ENCODE assay signal across 25 cellular contexts in the genomic region with DNA sequence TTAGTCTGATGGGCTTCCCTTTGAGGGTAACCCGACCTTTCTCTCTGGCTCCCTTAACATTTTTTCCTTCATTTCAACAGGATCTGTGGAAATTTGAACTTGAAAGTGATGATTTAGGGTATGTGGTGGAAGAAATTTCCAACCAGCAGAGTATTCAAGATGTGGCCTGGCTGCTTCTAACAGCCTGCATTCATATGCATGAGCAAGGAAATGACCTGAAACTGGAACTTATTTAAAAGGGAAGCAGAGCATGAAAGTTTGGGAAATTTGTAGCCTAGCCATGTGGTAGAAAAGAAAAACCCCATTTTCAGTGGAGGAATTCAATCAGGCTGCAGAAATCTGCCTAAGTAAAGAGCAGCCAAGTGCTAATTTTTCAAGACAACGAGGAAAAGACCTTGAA. TPM values are rescaled to one million over a fixed set of nuclear protein-coding genes. Genes with fewer than 3 reads are reported as not detected.
DNase-seq lines count a peak whose midpoint lies in the region; ATAC-seq, FAIRE-seq and TF ChIP-seq lines count a peak whose summit lies in the region.
"Had no signal": no experiment of that assay in that cellular context is flagged by ENCODE, and none has a peak within 500 bp of the region (broad histone marks: within the 10 kb centered on the region; RNA-seq: fewer than 3 reads in every experiment).

No MANE protein-coding gene starts in this region.

- FAIRE-seq in HepG2 (lab: Jason Lieb, UNC), result no peak
- no peak for FAIRE-seq in pancreas (lab: Jason Lieb, UNC)
- FAIRE-seq: A204.1, D721Med, GM19239, H54, HTR-8/SVneo had no signal

- H3K9me2 ChIP-seq in Karpas-422 (replicated peaks; ENCODE audit: insufficient read depth, low read length), result no peaks in the 10 kb centered on the region

- H3K9ac ChIP-seq in HepG2 (ENCODE audit: insufficient read depth, low read depth, low read length) (no peak overlapping the region), Karpas-422 (ENCODE audit: low read length) (no peak overlapping the region)
- H3K9ac ChIP-seq: BLaER1 treated with 17β-estradiol and CSF1 and Interleukin-3, amounts not matched to agents 10 nM and 100 nM had no signal

- H3K4me1 ChIP-seq in HepG2 (ENCODE audit: insufficient read depth, low read length) (peaks cover 11% of the 10 kb centered on the region), right lobe of liver (no peaks in the 10 kb centered on the region), pancreas (no peaks in the 10 kb centered on the region), Karpas-422 (ENCODE audit: low read length) (no peaks in the 10 kb centered on the region)
- H3K4me1 ChIP-seq: BLaER1 treated with 17β-estradiol and CSF1 and Interleukin-3, amounts not matched to agents 10 nM and 100 nM; SJSA1 had no signal

- H3K79me2 ChIP-seq in HepG2 (ENCODE audit: insufficient read depth, low read length) (no peaks in the 10 kb centered on the region), Karpas-422 (ENCODE audit: low read length) (no peaks in the 10 kb centered on the region)

- H3K27ac ChIP-seq in HepG2 (ENCODE audit: extremely low read length, insufficient read depth, low read length) (no peak overlapping the region), right lobe of liver (no peak overlapping the region), pancreas (no peak overlapping the region), Karpas-422 (ENCODE audit: low read length) (no peak overlapping the region)
- H3K27ac ChIP-seq: BLaER1 treated with 17β-estradiol and CSF1 and Interleukin-3, amounts not matched to agents 10 nM and 100 nM; SJSA1 had no signal

- CTCF ChIA-PET in HepG2 (lab: Yijun Ruan, JAX; ENCODE audit: low intra/inter-chr PET ratio, low total read pairs), result no interaction called here

- H3K4me2 ChIP-seq in HepG2 (ENCODE audit: low read depth, low read length) (no peak overlapping the region), Karpas-422 (ENCODE audit: low read depth, low read length, poor library complexity, severe bottlenecking) (no peak overlapping the region)
- H3K4me2 ChIP-seq: BLaER1 treated with 17β-estradiol and CSF1 and Interleukin-3, amounts not matched to agents 10 nM and 100 nM had no signal

- H2AFZ ChIP-seq in HepG2 (ENCODE audit: low read length), result no peak overlapping the region
- no peak overlapping the region for H2AFZ ChIP-seq in Karpas-422 (ENCODE audit: low read length)

- ATAC-seq in HepG2 (no peak), right lobe of liver (no peak), pancreas (no peak)

- H3K36me3 ChIP-seq in HepG2 (replicated peaks in 1 of 2; ENCODE audit: control insufficient read depth in 1 of 2, insufficient read depth in 2 of 2, low read length in 2 of 2) (no peaks in the 10 kb centered on the region), right lobe of liver (no peaks in the 10 kb centered on the region), pancreas (no peaks in the 10 kb centered on the region), Karpas-422 (ENCODE audit: insufficient read depth, low read length) (peaks cover 2% of the 10 kb centered on the region; the same call in 1 of the 2 replicates)
- H3K36me3 ChIP-seq: MG63, SJSA1 had no signal

- TF ChIP-seq POLR2A in HepG2 (IDR thresholded peaks at IDR 0.05; ENCODE audit: insufficient read depth in 1 of 2, low read depth in 2 of 2, low read length in 2 of 2), result no peak
- no peak for TF ChIP-seq POLR2A in right lobe of liver (IDR thresholded peaks at IDR 0.05)

- no peak overlapping the region for H3K4me3 ChIP-seq in HepG2 (replicated peaks in 1 of 3; ENCODE audit: insufficient read depth in 1 of 3, low read depth in 2 of 3, low read length in 3 of 3)
- H3K4me3 ChIP-seq in right lobe of liver, result no peak overlapping the region
- no peak overlapping the region for H3K4me3 ChIP-seq in fibroblast of pulmonary artery (replicated peaks; ENCODE audit: low read depth, low read length)
- H3K4me3 ChIP-seq in pancreas, result no peak overlapping the region
- H3K4me3 ChIP-seq in Karpas-422 (ENCODE audit: low read length), result no peak overlapping the region
- H3K4me3 ChIP-seq: MG63, SJSA1 had no signal

- intact Hi-C loops in HepG2 (cut with micrococcal nuclease; ENCODE audit: unreplicated experiment) (no loop called here), right lobe of liver (cut with DNase I) (no loop called here), pancreas (cut with DNase I) (no loop called here)

- no peak for DNase-seq in HepG2 (ENCODE audit: low spot score)
- no peak for DNase-seq in right lobe of liver
- DNase-seq in astrocyte of the hippocampus (ENCODE audit: low read depth, low spot score), result peak; percentile 5
- DNase-seq in fibroblast of pulmonary artery (ENCODE audit: low read depth), result peak; percentile 4
- no peak for DNase-seq in NCI-H2196 (lab: John Stamatoyannopoulos, UW; ENCODE audit: unreplicated experiment)
- DNase-seq in pancreas, result no peak
- no peak for DNase-seq in Karpas-422
- DNase-seq: CD4-positive, alpha-beta T cell; KBM-7; MG63; NCI-H1105 treated with DMSO at 0.1 percent for 48 hours; NCI-H146; NCI-H1930; NCI-H226; NCI-H510A; NCI-H774; Right ventricle myocardium superior; RPMI8226 had no signal

- POLR2A ChIA-PET in HepG2 (lab: Yijun Ruan, JAX), result no interaction called here

- H3K9me3 ChIP-seq in HepG2 (ENCODE audit: low read length), result peaks cover 10% of the 10 kb centered on the region
- H3K9me3 ChIP-seq in right lobe of liver, result peaks cover 0 to 3% (median 0%) of the 10 kb centered on the region in 4 donors
- peaks cover 0 to 8% (median 0%) of the 10 kb centered on the region in 4 donors for H3K9me3 ChIP-seq in pancreas
- no peaks in the 10 kb centered on the region; the same call in 1 of the 2 replicates for H3K9me3 ChIP-seq in Karpas-422 (ENCODE audit: low read length)
- H3K9me3 ChIP-seq: MG63, SJSA1 had no signal

- TF ChIP-seq CTCF in HepG2 (CRISPR knock-in tag; IDR thresholded peaks at IDR 0.05), result no peak
- no peak for TF ChIP-seq CTCF in right lobe of liver (IDR thresholded peaks at IDR 0.05)
- no peak for TF ChIP-seq CTCF in fibroblast of pulmonary artery (IDR thresholded peaks at IDR 0.05; ENCODE audit: low read length, missing control alignments)
- no peak for TF ChIP-seq CTCF in pancreas (IDR thresholded peaks at IDR 0.05)

- in situ Hi-C loops in HepG2 (cut with HindIII; ENCODE audit: extremely low pct_ligation_motif_present, low pct_unique_long_range_greater_than_20kb), result no loop called here

- no peak for TF ChIP-seq EP300 in HepG2 (IDR thresholded peaks at IDR 0.05; ENCODE audit: low read depth in 2 of 2, low read length in 2 of 2)
- no peak for TF ChIP-seq EP300 in HepG2 (CRISPR knock-in tag; IDR thresholded peaks at IDR 0.05; ENCODE audit: borderline replicate concordance)

- H3K27me3 ChIP-seq in HepG2 (ENCODE audit: control insufficient read depth in 1 of 2, insufficient read depth in 2 of 2, low read length in 2 of 2), result no peaks in the 10 kb centered on the region
- H3K27me3 ChIP-seq in right lobe of liver, result no peaks in the 10 kb centered on the region
- no peaks in the 10 kb centered on the region for H3K27me3 ChIP-seq in pancreas
- no peaks in the 10 kb centered on the region for H3K27me3 ChIP-seq in Karpas-422 (ENCODE audit: low read length)
- H3K27me3 ChIP-seq: BLaER1 treated with 17β-estradiol and CSF1 and Interleukin-3, amounts not matched to agents 10 nM and 100 nM; MG63; SJSA1 had no signal

- WGBS in HepG2 (ENCODE audit: low lambda C conversion rate), result 50% methylated on average over 2 of the region's 2 CpGs
- WGBS in right lobe of liver (ENCODE audit: insufficient coverage, low coverage, low lambda C conversion rate, missing lambda C conversion rate), result 71% methylated on average over 1 of the region's 2 CpGs
- 89 to 90% methylated on average over 2 of the region's 2 CpGs for WGBS in pancreas, 2 donors

- no peak for TF ChIP-seq RAD21 in HepG2 (CRISPR knock-in tag; IDR thresholded peaks at IDR 0.05)

- no TSS peak for BruUV-seq in HepG2 (replicated peaks; lab: Mats Ljungman, UMichigan)

- H4K20me1 ChIP-seq in HepG2 (ENCODE audit: insufficient read depth, low read length) (no peaks in the 10 kb centered on the region), Karpas-422 (ENCODE audit: insufficient read depth, low read depth, low read length) (no peaks in the 10 kb centered on the region)
- H4K20me1 ChIP-seq: BLaER1 treated with 17β-estradiol and CSF1 and Interleukin-3, amounts not matched to agents 10 nM and 100 nM had no signal

TF ChIP-seq in HepG2, 621 proteins besides CTCF, POLR2A, EP300 and RAD21 (continues in another document):
- TF ChIP-seq ZNF160 (CRISPR knock-in tag; IDR thresholded peaks at IDR 0.05), result no peak

RNA-seq across cellular contexts. Expression of a gene that starts 41.7 kb away (rescaled TPM):
- 18.3 and 23.6 TPM in 2 replicates for total RNA-seq in HepG2 (2016; rRNA removed; fragmentation: Illumina TruSeq; extraction: Trizol)
- total RNA-seq in HepG2 (2016; cell fraction: cytosol; rRNA removed; fragmentation: Illumina TruSeq; extraction: Trizol; ENCODE audit: low read depth), result 5.8 and 6.3 TPM in 2 replicates
- 18.0 and 23.3 TPM in 2 replicates for total RNA-seq in HepG2 (2016; cell fraction: insoluble cytoplasmic fraction; rRNA removed; fragmentation: Illumina TruSeq; extraction: Trizol)
- 8.4 and 8.7 TPM in 2 replicates for total RNA-seq in HepG2 (2016; cell fraction: membrane; rRNA removed; fragmentation: Illumina TruSeq; extraction: Trizol)
- 15.9 and 17.6 TPM in 2 replicates for total RNA-seq in HepG2 (2016; cell fraction: nucleus; rRNA removed; fragmentation: Illumina TruSeq; extraction: Trizol)
- polyA plus RNA-seq in HepG2 (2011; rRNA removed), result 14.0 and 17.8 TPM in 2 replicates
- polyA plus RNA-seq in HepG2 (2011; cell fraction: cytosol; rRNA removed), result 13.3 and 16.9 TPM in 2 replicates
- polyA plus RNA-seq in HepG2 (2011; cell fraction: nucleus; rRNA removed), result 28.7 and 38.7 TPM in 2 replicates
- polyA plus RNA-seq in HepG2 (2012), result 18.7 and 23.3 TPM in 2 replicates
- 0.63 and 0.76 TPM in 2 replicates for polyA plus RNA-seq in HepG2 (2016; cell fraction: cytosol; fragmentation: Illumina TruSeq; extraction: Trizol; ENCODE audit: low read depth)
- polyA plus RNA-seq in HepG2 (2016; cell fraction: insoluble cytoplasmic fraction; fragmentation: Illumina TruSeq; extraction: Trizol; ENCODE audit: low read depth), result 15.9 and 17.2 TPM in 2 replicates
- 3.1 TPM in 2 replicates for polyA plus RNA-seq in HepG2 (2016; cell fraction: membrane; fragmentation: Illumina TruSeq; extraction: Trizol; ENCODE audit: low read depth)
- 17.3 and 17.8 TPM in 2 replicates for polyA plus RNA-seq in HepG2 (2016; cell fraction: nucleus; fragmentation: Illumina TruSeq; extraction: Trizol; ENCODE audit: insufficient read depth, low read depth)
- polyA minus RNA-seq in HepG2 (2011; rRNA and poly(A)+ RNA removed; ENCODE audit: low replicate concordance), result 36.9 and 49.4 TPM in 2 replicates
- 16.0 and 22.7 TPM in 2 replicates for polyA minus RNA-seq in HepG2 (2011; cell fraction: cytosol; rRNA and poly(A)+ RNA removed)
- polyA minus RNA-seq in HepG2 (2011; cell fraction: nucleus; rRNA and poly(A)+ RNA removed), result 22.0 and 32.6 TPM in 2 replicates
- total RNA-seq in right lobe of liver, result 10 to 100 TPM; 14.5 to 23.0 (median 20.7) TPM
- total RNA-seq in pancreas, result 10 to 100 TPM; 23.7 to 33.8 (median 27.1) TPM
- polyA plus RNA-seq in pancreas, result 10 to 100 TPM; 13.3 to 20.8 TPM
- total RNA-seq in Karpas-422 (2014; rRNA removed; shearing (Covaris generic); ENCODE audit: low replicate concordance), result not detected in 2 replicates

Comparison
In these comparisons a context has a peak if more than half of its experiments do, and no peak if none do; other contexts are left out.
1. DNase-seq: peak in astrocyte of the hippocampus (single experiment) and fibroblast of pulmonary artery (single experiment); none in HepG2 (single experiment), right lobe of liver (0 of 3), NCI-H2196 (single experiment), pancreas (0 of 6) and Karpas-422 (single experiment).